10 cellular contexts compared by ENCODE assay signal in the genomic region with DNA sequence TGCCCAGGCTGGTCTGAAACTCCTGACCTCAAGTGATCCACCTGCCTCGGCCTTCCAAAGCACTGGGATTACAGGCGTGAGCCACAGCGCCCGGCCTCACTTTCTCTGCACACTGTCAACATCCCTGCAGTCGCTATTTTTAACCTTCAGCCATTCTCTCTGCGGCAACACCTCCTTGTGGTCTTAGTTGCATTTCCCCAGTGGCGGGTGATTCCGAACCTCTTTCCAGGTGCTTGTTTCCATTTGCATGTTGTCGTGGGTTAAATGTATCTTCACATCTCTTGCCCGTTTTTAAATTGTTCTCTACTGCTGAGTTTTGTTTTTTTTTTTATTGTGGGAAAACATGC. TPM values are rescaled to one million over a fixed set of nuclear protein-coding genes. Genes with fewer than 3 reads are reported as not detected.
A peak's percentile ranks its signal among the peaks of the same experiment; 100 is the strongest.
DNase-seq lines count a peak whose midpoint lies in the region; ATAC-seq, FAIRE-seq and TF ChIP-seq lines count a peak whose summit lies in the region.
"Had no signal": no experiment of that assay in that cellular context is flagged by ENCODE, and none has a peak within 500 bp of the region (broad histone marks: within the 10 kb centered on the region; RNA-seq: fewer than 3 reads in every experiment).

No MANE protein-coding gene starts in this region.

- peaks cover 5% of the 10 kb centered on the region for H3K36me3 Mint-ChIP-seq in activated naive CD8-positive, alpha-beta T cell
- H3K36me3 Mint-ChIP-seq in natural killer cell treated with Interleukin-12 subunit alpha and Interleukin-12 subunit beta and Interleukin-15 and Interleukin-18, amount 100 ng/mL, for 72 hours = peaks cover 5% of the 10 kb centered on the region

- H2AFZ ChIP-seq in KMS-11 (ENCODE audit: low read depth) = no peak overlapping the region

- H3K27ac Mint-ChIP-seq in activated naive CD8-positive, alpha-beta T cell = peak overlapping the region; percentile 38
- peak overlapping the region; percentile 22 to 83 for H3K27ac Mint-ChIP-seq in natural killer cell treated with Interleukin-12 subunit alpha and Interleukin-12 subunit beta and Interleukin-15 and Interleukin-18, amount 100 ng/mL, for 72 hours
- H3K27ac Mint-ChIP-seq: mesothelial cell of epicardium had no signal

- TF ChIP-seq CTCF in GM10248 (IDR thresholded peaks at IDR 0.05; ENCODE audit: control extremely low read depth, extremely low read depth, low read depth, missing control alignments) (peak; percentile 23), KMS-11 (conservative IDR thresholded peaks at IDR 0.05; ENCODE audit: low read depth, low read length) (no peak; the same call in 1 of the 2 replicates)

- H3K4me3 Mint-ChIP-seq in activated naive CD8-positive, alpha-beta T cell = peak overlapping the region; percentile 60
- H3K4me3 Mint-ChIP-seq in natural killer cell treated with Interleukin-12 subunit alpha and Interleukin-12 subunit beta and Interleukin-15 and Interleukin-18, amount 100 ng/mL, for 72 hours = peak overlapping the region; percentile 72

- H3K36me3 ChIP-seq in KMS-11 (ENCODE audit: insufficient read depth) = no peaks in the 10 kb centered on the region

- no peak overlapping the region for H3K4me3 ChIP-seq in KMS-11 (IDR thresholded peaks at IDR 0.05; ENCODE audit: insufficient read depth, low read depth, low read length)

- H3K9me3 Mint-ChIP-seq in activated naive CD8-positive, alpha-beta T cell (ENCODE audit: low read depth) = no peaks in the 10 kb centered on the region
- no peaks in the 10 kb centered on the region for H3K9me3 Mint-ChIP-seq in natural killer cell treated with Interleukin-12 subunit alpha and Interleukin-12 subunit beta and Interleukin-15 and Interleukin-18, amount 100 ng/mL, for 72 hours
- H3K9me3 Mint-ChIP-seq: mesothelial cell of epicardium had no signal

- peak in 1 of 2 donors; percentile 40 for ATAC-seq in natural killer cell treated with Interleukin-12 subunit alpha and Interleukin-12 subunit beta and Interleukin-15 and Interleukin-18, amount 100 ng/mL, for 72 hours
- no peak for ATAC-seq in HG03025 (IDR thresholded peaks at IDR 0.05; ENCODE audit: low FRiP score, unreplicated experiment)

- peak overlapping the region; percentile 55; the same call in 1 of the 2 replicates for H3K9ac ChIP-seq in KMS-11

- DNase-seq in GM10248 (ENCODE audit: extremely low spot score) = peak; percentile 69
- DNase-seq in natural killer cell treated with Interleukin-12 subunit alpha and Interleukin-12 subunit beta and Interleukin-15 and Interleukin-18, amount 100 ng/mL, for 72 hours (ENCODE audit: low spot score) = no peak
- no peak for DNase-seq in midbrain (lab: John Stamatoyannopoulos, UW)
- no peak for DNase-seq in nucleus accumbens (lab: John Stamatoyannopoulos, UW)
- DNase-seq in urothelium cell line (ENCODE audit: low spot score) = no peak

- peak overlapping the region; percentile 97 for H3K4me2 ChIP-seq in KMS-11

- FAIRE-seq in urothelium cell line (lab: Jason Lieb, UNC) = no peak

- H3K27me3 ChIP-seq in KMS-11 (ENCODE audit: insufficient read depth, low read depth) = no peaks in the 10 kb centered on the region

- peak overlapping the region; percentile 90 for H3K27ac ChIP-seq in KMS-11

- POLR2A ChIA-PET in GM10248 (lab: Yijun Ruan, JAX) = no interaction called here

- H3K27me3 Mint-ChIP-seq in activated naive CD8-positive, alpha-beta T cell = peaks cover 7% of the 10 kb centered on the region
- peaks cover 15 to 19% of the 10 kb centered on the region in 2 donors for H3K27me3 Mint-ChIP-seq in natural killer cell treated with Interleukin-12 subunit alpha and Interleukin-12 subunit beta and Interleukin-15 and Interleukin-18, amount 100 ng/mL, for 72 hours

- peaks cover 38% of the 10 kb centered on the region for H3K4me1 ChIP-seq in KMS-11 (ENCODE audit: low read depth, poor library complexity, severe bottlenecking)

- H4K20me1 ChIP-seq in KMS-11 (ENCODE audit: insufficient read depth) = no peaks in the 10 kb centered on the region

- H3K79me2 ChIP-seq in KMS-11 (ENCODE audit: insufficient read depth, low read depth) = no peaks in the 10 kb centered on the region

- CTCF ChIA-PET in GM10248 (lab: Yijun Ruan, JAX) = interaction anchor here (0.7 to 1.0 kb wide), 2 partner anchors 17 to 74 kb away, joined by 3 read pairs; no protein-coding TSS in a partner anchor

- peaks cover 16% of the 10 kb centered on the region for H3K4me1 Mint-ChIP-seq in activated naive CD8-positive, alpha-beta T cell (ENCODE audit: low read depth)
- H3K4me1 Mint-ChIP-seq in natural killer cell treated with Interleukin-12 subunit alpha and Interleukin-12 subunit beta and Interleukin-15 and Interleukin-18, amount 100 ng/mL, for 72 hours (ENCODE audit: low read depth in 2 of 2) = peaks cover 21% of the 10 kb centered on the region in 2 donors

RNA-seq across cellular contexts. Expression of gene SCT, which starts 2.2 kb away (rescaled TPM):
- total RNA-seq in natural killer cell treated with Interleukin-12 subunit alpha and Interleukin-12 subunit beta and Interleukin-15 and Interleukin-18, amount 100 ng/mL, for 72 hours = not detected
- total RNA-seq: SK-MEL-5 had no signal

RNA-seq across cellular contexts. Expression of gene CDHR5, which starts 4.5 kb away (rescaled TPM):
- total RNA-seq in natural killer cell treated with Interleukin-12 subunit alpha and Interleukin-12 subunit beta and Interleukin-15 and Interleukin-18, amount 100 ng/mL, for 72 hours = not detected
- total RNA-seq: SK-MEL-5 had no signal

RNA-seq across cellular contexts. Expression of gene DRD4, which starts 7.9 kb away (rescaled TPM):
- total RNA-seq in natural killer cell treated with Interleukin-12 subunit alpha and Interleukin-12 subunit beta and Interleukin-15 and Interleukin-18, amount 100 ng/mL, for 72 hours = 1 to 10 TPM in 1 of 2 donors, under 1 TPM in 1; 0.48 to 1.3 TPM
- total RNA-seq: SK-MEL-5 had no signal

RNA-seq across cellular contexts. Expression of gene IRF7, which starts 13.5 kb away (rescaled TPM):
- 10 to 100 TPM; 33.7 to 34.9 TPM for total RNA-seq in natural killer cell treated with Interleukin-12 subunit alpha and Interleukin-12 subunit beta and Interleukin-15 and Interleukin-18, amount 100 ng/mL, for 72 hours

RNA-seq across cellular contexts. Expression of gene PHRF1, which starts 52.9 kb away (rescaled TPM):
- total RNA-seq in natural killer cell treated with Interleukin-12 subunit alpha and Interleukin-12 subunit beta and Interleukin-15 and Interleukin-18, amount 100 ng/mL, for 72 hours = 10 to 100 TPM; 49.2 to 85.7 TPM
